Comparison of ENCODE assay signal across 13 cellular contexts in the genomic region with DNA sequence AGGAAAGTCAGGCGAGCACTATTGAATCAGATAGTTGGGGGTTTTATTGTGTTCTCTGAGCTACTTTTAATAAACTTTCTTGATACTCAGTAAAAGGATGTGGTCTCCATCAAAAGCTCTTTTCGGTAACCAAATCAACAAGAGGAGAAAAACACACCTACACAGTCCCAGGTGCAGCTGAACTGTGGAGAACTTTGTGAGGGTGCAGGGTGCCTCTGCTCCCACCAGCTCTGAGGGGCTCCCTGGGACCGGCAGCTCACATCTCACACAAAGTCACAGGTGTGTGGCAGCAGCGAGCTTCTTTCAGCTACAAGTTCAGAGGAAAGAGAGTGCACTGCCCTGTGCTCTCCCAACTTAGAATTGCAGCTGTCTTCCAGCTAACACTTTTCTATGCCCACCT.
A peak's percentile ranks its signal among the peaks of the same experiment; 100 is the strongest.
DNase-seq lines count a peak whose midpoint lies in the region; ATAC-seq and TF ChIP-seq lines count a peak whose summit lies in the region.
"Had no signal": no experiment of that assay in that cellular context is flagged by ENCODE, and none has a peak within 500 bp of the region (broad histone marks: within the 10 kb centered on the region; RNA-seq: fewer than 3 reads in every experiment).

No MANE protein-coding gene starts in this region.

- intact Hi-C loops in MCF 10A (cut with micrococcal nuclease) = no loop called here
- intact Hi-C loops in heart left ventricle (cut with DNase I) = no loop called here

- DNase-seq in GM06990 (ENCODE audit: extremely low read depth, insufficient read length) (peak; percentile 22), Peyer's patch (peak in 2 of 3 donors; percentile 31 to 75), NCI-H2171 treated with DMSO at 0.1 percent for 48 hours (lab: John Stamatoyannopoulos, UW) (no peak), MCF 10A (ENCODE audit: unreplicated experiment) (no peak), DMS53 treated with DMSO at 0.1 percent for 48 hours (lab: John Stamatoyannopoulos, UW; ENCODE audit: unreplicated experiment) (no peak), heart left ventricle (no peak)
- peak; percentile 19 for DNase-seq in activated T-helper 9 cell treated with anti-CD3 and anti-CD28 coated beads, Interleukin-2, amount 50 U/mL, for 16 hours (ENCODE audit: low read depth)
- peak; percentile 53 to 62 for DNase-seq in stimulated activated CD4-positive, alpha-beta T cell treated with anti-CD3 and anti-CD28 coated beads, Interleukin-2, amount 100 ng/mL, for 24 hours
- DNase-seq: C1 segment of cervical spinal cord, NCI-H1417 had no signal

- no peaks in the 10 kb centered on the region for H3K27me3 ChIP-seq in GM06990 (replicated peaks; ENCODE audit: control insufficient read depth, insufficient read depth, low read length)
- H3K27me3 ChIP-seq in Peyer's patch = no peaks in the 10 kb centered on the region
- no peaks in the 10 kb centered on the region for H3K27me3 ChIP-seq in heart left ventricle
- H3K27me3 ChIP-seq: cardiac muscle cell, neutrophil had no signal

- no peak overlapping the region for H3K27ac Mint-ChIP-seq in MCF 10A (ENCODE audit: low read depth, unreplicated experiment)

- H3K4me3 ChIP-seq in GM06990 (replicated peaks; ENCODE audit: low read depth, low read length) (no peak overlapping the region), Peyer's patch (no peak overlapping the region), heart left ventricle (no peak overlapping the region)
- H3K4me3 ChIP-seq: cardiac muscle cell, thoracic aorta had no signal

- no peaks in the 10 kb centered on the region for H3K27me3 Mint-ChIP-seq in MCF 10A (ENCODE audit: insufficient read depth, unreplicated experiment)

- ATAC-seq in heart left ventricle = no peak

- H3K36me3 Mint-ChIP-seq in MCF 10A (ENCODE audit: insufficient read depth, unreplicated experiment) = no peaks in the 10 kb centered on the region

- H3K4me1 ChIP-seq in Peyer's patch = no peaks in the 10 kb centered on the region
- no peaks in the 10 kb centered on the region for H3K4me1 ChIP-seq in heart left ventricle

- H3K4me3 Mint-ChIP-seq in MCF 10A (ENCODE audit: unreplicated experiment) = no peak overlapping the region

- 45 to 65% (median 53%) methylated on average over 4 of the region's 4 CpGs for WGBS in heart left ventricle, 4 donors

- H3K27ac ChIP-seq in Peyer's patch (peak overlapping the region in 2 of 4 donors; percentile 11 to 62), heart left ventricle (no peak overlapping the region)
- H3K27ac ChIP-seq: cardiac muscle cell, neutrophil, thoracic aorta had no signal

- H3K9me3 Mint-ChIP-seq in MCF 10A (ENCODE audit: unreplicated experiment) = peaks cover 8% of the 10 kb centered on the region

- H3K36me3 ChIP-seq in GM06990 (ENCODE audit: control insufficient read depth, insufficient read depth, low read length) (no peaks in the 10 kb centered on the region), Peyer's patch (no peaks in the 10 kb centered on the region), heart left ventricle (no peaks in the 10 kb centered on the region)
- H3K36me3 ChIP-seq: cardiac muscle cell, neutrophil, thoracic aorta had no signal

- no TSS peak for BruUV-seq in MCF 10A (replicated peaks; lab: Mats Ljungman, UMichigan)

- POLR2A ChIA-PET in MCF 10A (lab: Yijun Ruan, JAX) = no interaction called here

- CTCF ChIA-PET in MCF 10A (lab: Yijun Ruan, JAX) = no interaction called here

- TF ChIP-seq POLR2A in Peyer's patch (IDR thresholded peaks at IDR 0.05) = peak in 1 of 2 donors; percentile 13
- TF ChIP-seq POLR2A in heart left ventricle (IDR thresholded peaks at IDR 0.05) = no peak

- no peaks in the 10 kb centered on the region for H3K4me1 Mint-ChIP-seq in MCF 10A (ENCODE audit: insufficient read depth, unreplicated experiment)

- H3K9me3 ChIP-seq in Peyer's patch (no peaks in the 10 kb centered on the region), heart left ventricle (no peaks in the 10 kb centered on the region)
- H3K9me3 ChIP-seq: neutrophil, thoracic aorta had no signal

- TF ChIP-seq CTCF in GM06990 (IDR thresholded peaks at IDR 0.05; ENCODE audit: insufficient read depth, low read length, poor library complexity, severe bottlenecking) (peak; percentile 34), Peyer's patch (IDR thresholded peaks at IDR 0.05) (no peak), MCF 10A (IDR thresholded peaks at IDR 0.05; ENCODE audit: unreplicated experiment) (no peak), heart left ventricle (IDR thresholded peaks at IDR 0.05) (no peak)

Comparison
In these comparisons a context has a peak if more than half of its experiments do, and no peak if none do; other contexts are left out.
1. DNase-seq: peak in GM06990 (single experiment), Peyer's patch (2 of 3), activated T-helper 9 cell treated with anti-CD3 and anti-CD28 coated beads, Interleukin-2, amount 50 U/mL, for 16 hours (single experiment) and stimulated activated CD4-positive, alpha-beta T cell treated with anti-CD3 and anti-CD28 coated beads, Interleukin-2, amount 100 ng/mL, for 24 hours (2 of 2); none in NCI-H2171 treated with DMSO at 0.1 percent for 48 hours (single experiment), MCF 10A (single experiment), DMS53 treated with DMSO at 0.1 percent for 48 hours (single experiment) and heart left ventricle (0 of 5).